In the genomic region with DNA sequence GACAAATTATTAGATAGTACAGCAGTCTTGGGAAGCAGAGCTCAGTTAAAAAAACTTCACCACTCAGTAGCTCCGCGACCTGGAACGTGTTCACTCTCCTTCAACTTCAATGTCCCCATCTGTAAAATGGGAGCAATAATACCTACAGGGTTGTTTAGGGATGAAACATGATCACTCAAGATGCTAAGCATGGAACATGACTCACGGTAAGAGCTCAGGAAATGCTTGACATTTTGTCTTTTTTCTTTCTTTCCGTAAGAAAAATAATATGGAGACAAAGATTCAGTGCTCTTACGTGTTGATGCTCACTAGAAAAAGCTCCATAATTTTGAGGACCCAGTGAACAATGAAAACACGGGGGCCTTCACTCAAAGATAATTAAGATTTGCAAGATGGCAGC, we compare ENCODE assay signal across 2 cellular contexts.
TF ChIP-seq lines count a peak whose summit lies in the region.

No MANE protein-coding gene starts in this region.

TF ChIP-seq in GM23338, 12 proteins besides CTCF, POLR2A, EP300 and RAD21 (continued from another document):
- TF ChIP-seq, protein P1, sequence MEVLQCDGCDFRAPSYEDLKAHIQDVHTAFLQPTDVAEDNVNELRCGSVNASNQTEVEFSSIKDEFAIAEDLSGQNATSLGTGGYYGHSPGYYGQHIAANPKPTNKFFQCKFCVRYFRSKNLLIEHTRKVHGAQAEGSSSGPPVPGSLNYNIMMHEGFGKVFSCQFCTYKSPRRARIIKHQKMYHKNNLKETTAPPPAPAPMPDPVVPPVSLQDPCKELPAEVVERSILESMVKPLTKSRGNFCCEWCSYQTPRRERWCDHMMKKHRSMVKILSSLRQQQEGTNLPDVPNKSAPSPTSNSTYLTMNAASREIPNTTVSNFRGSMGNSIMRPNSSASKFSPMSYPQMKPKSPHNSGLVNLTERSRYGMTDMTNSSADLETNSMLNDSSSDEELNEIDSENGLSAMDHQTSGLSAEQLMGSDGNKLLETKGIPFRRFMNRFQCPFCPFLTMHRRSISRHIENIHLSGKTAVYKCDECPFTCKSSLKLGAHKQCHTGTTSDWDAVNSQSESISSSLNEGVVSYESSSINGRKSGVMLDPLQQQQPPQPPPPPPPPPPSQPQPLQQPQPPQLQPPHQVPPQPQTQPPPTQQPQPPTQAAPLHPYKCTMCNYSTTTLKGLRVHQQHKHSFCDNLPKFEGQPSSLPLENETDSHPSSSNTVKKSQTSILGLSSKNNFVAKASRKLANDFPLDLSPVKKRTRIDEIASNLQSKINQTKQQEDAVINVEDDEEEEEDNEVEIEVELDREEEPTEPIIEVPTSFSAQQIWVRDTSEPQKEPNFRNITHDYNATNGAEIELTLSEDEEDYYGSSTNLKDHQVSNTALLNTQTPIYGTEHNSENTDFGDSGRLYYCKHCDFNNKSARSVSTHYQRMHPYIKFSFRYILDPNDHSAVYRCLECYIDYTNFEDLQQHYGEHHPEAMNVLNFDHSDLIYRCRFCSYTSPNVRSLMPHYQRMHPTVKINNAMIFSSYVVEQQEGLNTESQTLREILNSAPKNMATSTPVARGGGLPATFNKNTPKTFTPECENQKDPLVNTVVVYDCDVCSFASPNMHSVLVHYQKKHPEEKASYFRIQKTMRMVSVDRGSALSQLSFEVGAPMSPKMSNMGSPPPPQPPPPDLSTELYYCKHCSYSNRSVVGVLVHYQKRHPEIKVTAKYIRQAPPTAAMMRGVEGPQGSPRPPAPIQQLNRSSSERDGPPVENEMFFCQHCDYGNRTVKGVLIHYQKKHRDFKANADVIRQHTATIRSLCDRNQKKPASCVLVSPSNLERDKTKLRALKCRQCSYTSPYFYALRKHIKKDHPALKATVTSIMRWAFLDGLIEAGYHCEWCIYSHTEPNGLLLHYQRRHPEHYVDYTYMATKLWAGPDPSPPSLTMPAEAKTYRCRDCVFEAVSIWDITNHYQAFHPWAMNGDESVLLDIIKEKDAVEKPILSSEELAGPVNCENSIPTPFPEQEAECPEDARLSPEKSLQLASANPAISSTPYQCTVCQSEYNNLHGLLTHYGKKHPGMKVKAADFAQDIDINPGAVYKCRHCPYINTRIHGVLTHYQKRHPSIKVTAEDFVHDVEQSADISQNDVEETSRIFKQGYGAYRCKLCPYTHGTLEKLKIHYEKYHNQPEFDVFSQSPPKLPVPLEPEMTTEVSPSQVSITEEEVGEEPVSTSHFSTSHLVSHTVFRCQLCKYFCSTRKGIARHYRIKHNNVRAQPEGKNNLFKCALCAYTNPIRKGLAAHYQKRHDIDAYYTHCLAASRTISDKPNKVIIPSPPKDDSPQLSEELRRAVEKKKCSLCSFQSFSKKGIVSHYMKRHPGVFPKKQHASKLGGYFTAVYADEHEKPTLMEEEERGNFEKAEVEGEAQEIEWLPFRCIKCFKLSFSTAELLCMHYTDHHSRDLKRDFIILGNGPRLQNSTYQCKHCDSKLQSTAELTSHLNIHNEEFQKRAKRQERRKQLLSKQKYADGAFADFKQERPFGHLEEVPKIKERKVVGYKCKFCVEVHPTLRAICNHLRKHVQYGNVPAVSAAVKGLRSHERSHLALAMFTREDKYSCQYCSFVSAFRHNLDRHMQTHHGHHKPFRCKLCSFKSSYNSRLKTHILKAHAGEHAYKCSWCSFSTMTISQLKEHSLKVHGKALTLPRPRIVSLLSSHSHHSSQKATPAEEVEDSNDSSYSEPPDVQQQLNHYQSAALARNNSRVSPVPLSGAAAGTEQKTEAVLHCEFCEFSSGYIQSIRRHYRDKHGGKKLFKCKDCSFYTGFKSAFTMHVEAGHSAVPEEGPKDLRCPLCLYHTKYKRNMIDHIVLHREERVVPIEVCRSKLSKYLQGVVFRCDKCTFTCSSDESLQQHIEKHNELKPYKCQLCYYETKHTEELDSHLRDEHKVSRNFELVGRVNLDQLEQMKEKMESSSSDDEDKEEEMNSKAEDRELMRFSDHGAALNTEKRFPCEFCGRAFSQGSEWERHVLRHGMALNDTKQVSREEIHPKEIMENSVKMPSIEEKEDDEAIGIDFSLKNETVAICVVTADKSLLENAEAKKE (CRISPR knock-in tag; IDR thresholded peaks at IDR 0.05): no peak
- TF ChIP-seq JUNB (IDR thresholded peaks at IDR 0.05; ENCODE audit: unreplicated experiment): no peak
- TF ChIP-seq, protein P2, sequence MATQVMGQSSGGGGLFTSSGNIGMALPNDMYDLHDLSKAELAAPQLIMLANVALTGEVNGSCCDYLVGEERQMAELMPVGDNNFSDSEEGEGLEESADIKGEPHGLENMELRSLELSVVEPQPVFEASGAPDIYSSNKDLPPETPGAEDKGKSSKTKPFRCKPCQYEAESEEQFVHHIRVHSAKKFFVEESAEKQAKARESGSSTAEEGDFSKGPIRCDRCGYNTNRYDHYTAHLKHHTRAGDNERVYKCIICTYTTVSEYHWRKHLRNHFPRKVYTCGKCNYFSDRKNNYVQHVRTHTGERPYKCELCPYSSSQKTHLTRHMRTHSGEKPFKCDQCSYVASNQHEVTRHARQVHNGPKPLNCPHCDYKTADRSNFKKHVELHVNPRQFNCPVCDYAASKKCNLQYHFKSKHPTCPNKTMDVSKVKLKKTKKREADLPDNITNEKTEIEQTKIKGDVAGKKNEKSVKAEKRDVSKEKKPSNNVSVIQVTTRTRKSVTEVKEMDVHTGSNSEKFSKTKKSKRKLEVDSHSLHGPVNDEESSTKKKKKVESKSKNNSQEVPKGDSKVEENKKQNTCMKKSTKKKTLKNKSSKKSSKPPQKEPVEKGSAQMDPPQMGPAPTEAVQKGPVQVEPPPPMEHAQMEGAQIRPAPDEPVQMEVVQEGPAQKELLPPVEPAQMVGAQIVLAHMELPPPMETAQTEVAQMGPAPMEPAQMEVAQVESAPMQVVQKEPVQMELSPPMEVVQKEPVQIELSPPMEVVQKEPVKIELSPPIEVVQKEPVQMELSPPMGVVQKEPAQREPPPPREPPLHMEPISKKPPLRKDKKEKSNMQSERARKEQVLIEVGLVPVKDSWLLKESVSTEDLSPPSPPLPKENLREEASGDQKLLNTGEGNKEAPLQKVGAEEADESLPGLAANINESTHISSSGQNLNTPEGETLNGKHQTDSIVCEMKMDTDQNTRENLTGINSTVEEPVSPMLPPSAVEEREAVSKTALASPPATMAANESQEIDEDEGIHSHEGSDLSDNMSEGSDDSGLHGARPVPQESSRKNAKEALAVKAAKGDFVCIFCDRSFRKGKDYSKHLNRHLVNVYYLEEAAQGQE (IDR thresholded peaks at IDR 0.05; ENCODE audit: unreplicated experiment): no peak
- no peak for TF ChIP-seq POLR2AphosphoS5 (IDR thresholded peaks at IDR 0.05; ENCODE audit: low read depth)
- TF ChIP-seq ZNF114 (CRISPR knock-in tag; IDR thresholded peaks at IDR 0.05): no peak
- TF ChIP-seq EZH2phosphoT487 (IDR thresholded peaks at IDR 0.05; ENCODE audit: unreplicated experiment): no peak
- TF ChIP-seq NANOG (IDR thresholded peaks at IDR 0.05; ENCODE audit: borderline replicate concordance): no peak
- TF ChIP-seq CREB1 (CRISPR knock-in tag; IDR thresholded peaks at IDR 0.05; ENCODE audit: low read depth): no peak

TF ChIP-seq in HepG2, 621 proteins besides CTCF, POLR2A, EP300 and RAD21 (continued from another document):
- TF ChIP-seq, protein P3, sequence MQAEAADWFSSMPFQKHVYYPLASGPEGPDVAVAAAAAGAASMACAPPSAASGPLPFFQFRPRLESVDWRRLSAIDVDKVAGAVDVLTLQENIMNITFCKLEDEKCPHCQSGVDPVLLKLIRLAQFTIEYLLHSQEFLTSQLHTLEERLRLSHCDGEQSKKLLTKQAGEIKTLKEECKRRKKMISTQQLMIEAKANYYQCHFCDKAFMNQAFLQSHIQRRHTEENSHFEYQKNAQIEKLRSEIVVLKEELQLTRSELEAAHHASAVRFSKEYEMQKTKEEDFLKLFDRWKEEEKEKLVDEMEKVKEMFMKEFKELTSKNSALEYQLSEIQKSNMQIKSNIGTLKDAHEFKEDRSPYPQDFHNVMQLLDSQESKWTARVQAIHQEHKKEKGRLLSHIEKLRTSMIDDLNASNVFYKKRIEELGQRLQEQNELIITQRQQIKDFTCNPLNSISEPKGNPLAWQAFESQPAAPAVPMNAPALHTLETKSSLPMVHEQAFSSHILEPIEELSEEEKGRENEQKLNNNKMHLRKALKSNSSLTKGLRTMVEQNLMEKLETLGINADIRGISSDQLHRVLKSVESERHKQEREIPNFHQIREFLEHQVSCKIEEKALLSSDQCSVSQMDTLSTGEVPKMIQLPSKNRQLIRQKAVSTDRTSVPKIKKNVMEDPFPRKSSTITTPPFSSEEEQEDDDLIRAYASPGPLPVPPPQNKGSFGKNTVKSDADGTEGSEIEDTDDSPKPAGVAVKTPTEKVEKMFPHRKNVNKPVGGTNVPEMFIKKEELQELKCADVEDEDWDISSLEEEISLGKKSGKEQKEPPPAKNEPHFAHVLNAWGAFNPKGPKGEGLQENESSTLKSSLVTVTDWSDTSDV (CRISPR knock-in tag; IDR thresholded peaks at IDR 0.05): no peak
- TF ChIP-seq FOXK2 (IDR thresholded peaks at IDR 0.05) (no peak), MAZ (IDR thresholded peaks at IDR 0.05; ENCODE audit: borderline replicate concordance, low read depth, low read length) (no peak), MAZ (CRISPR knock-in tag; IDR thresholded peaks at IDR 0.05; ENCODE audit: low read depth) (no peak), RXRB (CRISPR knock-in tag; IDR thresholded peaks at IDR 0.05; ENCODE audit: borderline replicate concordance) (no peak), SPEN (CRISPR knock-in tag; IDR thresholded peaks at IDR 0.05; ENCODE audit: low read depth) (no peak), NCOA1 (CRISPR knock-in tag; IDR thresholded peaks at IDR 0.05) (no peak)
- TF ChIP-seq, protein P4, sequence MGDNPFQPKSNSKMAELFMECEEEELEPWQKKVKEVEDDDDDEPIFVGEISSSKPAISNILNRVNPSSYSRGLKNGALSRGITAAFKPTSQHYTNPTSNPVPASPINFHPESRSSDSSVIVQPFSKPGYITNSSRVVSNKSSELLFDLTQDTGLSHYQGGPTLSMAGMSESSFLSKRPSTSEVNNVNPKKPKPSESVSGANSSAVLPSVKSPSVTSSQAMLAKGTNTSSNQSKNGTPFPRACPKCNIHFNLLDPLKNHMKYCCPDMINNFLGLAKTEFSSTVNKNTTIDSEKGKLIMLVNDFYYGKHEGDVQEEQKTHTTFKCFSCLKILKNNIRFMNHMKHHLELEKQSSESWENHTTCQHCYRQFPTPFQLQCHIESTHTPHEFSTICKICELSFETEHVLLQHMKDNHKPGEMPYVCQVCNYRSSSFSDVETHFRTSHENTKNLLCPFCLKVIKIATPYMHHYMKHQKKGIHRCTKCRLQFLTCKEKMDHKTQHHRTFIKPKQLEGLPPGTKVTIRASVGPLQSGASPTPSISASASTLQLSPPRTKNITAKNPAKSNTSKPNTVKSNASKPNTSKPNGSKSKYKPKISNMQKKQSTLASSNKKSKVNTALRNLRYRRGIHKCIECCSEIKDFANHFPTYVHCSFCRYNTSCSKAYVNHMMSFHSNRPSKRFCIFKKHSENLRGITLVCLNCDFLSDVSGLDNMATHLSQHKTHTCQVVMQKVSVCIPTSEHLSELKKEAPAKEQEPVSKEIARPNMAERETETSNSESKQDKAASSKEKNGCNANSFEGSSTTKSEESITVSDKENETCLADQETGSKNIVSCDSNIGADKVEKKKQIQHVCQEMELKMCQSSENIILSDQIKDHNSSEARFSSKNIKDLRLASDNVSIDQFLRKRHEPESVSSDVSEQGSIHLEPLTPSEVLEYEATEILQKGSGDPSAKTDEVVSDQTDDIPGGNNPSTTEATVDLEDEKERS (CRISPR knock-in tag; IDR thresholded peaks at IDR 0.05): no peak
